Comparison of ENCODE assay signal across 30 cellular contexts in the genomic region with DNA sequence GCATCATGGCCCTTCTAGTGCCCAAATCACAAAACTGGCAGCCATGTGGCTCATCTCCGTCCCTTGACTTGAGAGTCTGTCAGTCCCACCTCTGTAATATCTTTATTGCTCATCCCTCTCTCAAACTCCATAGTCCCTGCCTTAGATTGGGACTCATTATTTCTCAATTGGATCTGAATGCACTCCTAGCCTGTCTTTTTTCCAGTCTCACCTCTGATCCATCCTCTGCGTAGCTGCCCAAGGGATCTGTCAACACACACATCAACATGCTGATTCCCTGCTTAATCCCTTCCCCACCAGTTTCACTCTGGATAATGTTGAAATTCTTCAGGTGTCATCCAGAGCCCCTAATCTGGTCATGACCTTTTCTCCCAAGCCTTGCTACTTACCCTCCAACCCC.
"Had no signal": no experiment of that assay in that cellular context is flagged by ENCODE, and none has a peak within 500 bp of the region (broad histone marks: within the 10 kb centered on the region; RNA-seq: fewer than 3 reads in every experiment).

No MANE protein-coding gene starts in this region.

- DNase-seq: activated CD4-positive, alpha-beta memory T cell treated with anti-CD3 and anti-CD28 coated beads for 36 hours; activated CD4-positive, alpha-beta T cell treated with anti-CD3 and anti-CD28 coated beads for 36 hours; activated CD4-positive, alpha-beta T cell treated with anti-CD3 and anti-CD28 coated beads, Interleukin-2, amount 10 ng/mL, durations not matched to agents 24 days and 14 days; activated CD4-positive, CD25-positive, alpha-beta regulatory T cell; activated CD4-positive, CD25-positive, alpha-beta regulatory T cell treated with anti-CD3 and anti-CD28 coated beads, Interleukin-2, amount 50 U/mL, for 72 hours; activated CD8-positive, alpha-beta memory T cell treated with anti-CD3 and anti-CD28 coated beads, Interleukin-2, amount 10 ng/mL, durations not matched to agents 7 days and 5 days; activated CD8-positive, alpha-beta memory T cell treated with anti-CD3 and anti-CD28 coated beads, Interleukin-2, amount 50 U/mL, for 4 hours; activated CD8-positive, alpha-beta T cell treated with anti-CD3 and anti-CD28 coated beads, Interleukin-2, amount 10 ng/mL, durations not matched to agents 7 days and 5 days; activated effector memory CD4-positive, alpha-beta T cell treated with anti-CD3 and anti-CD28 coated beads, Interleukin-2, amount 50 U/mL, for 16 hours; activated naive CD4-positive, alpha-beta T cell; activated naive CD4-positive, alpha-beta T cell treated with anti-CD3 and anti-CD28 coated beads, Interleukin-2, amount 10 ng/mL, durations not matched to agents 7 days and 5 days; activated naive CD8-positive, alpha-beta T cell treated with anti-CD3 and anti-CD28 coated beads, Interleukin-2, amount 10 ng/mL, durations not matched to agents 7 days and 5 days; activated T-cell treated with anti-CD3 and anti-CD28 coated beads, Interleukin-2, amount 50 U/mL, for 1 hour; activated T-cell treated with anti-CD3 and anti-CD28 coated beads, Interleukin-2, amount 50 U/mL, for 48 hours; central memory CD4-positive, alpha-beta T cell; cerebellar nuclear complex; colonic mucosa; effector memory CD4-positive, alpha-beta T cell; erythroblast; esophagus squamous epithelium; foreskin melanocyte; heart right ventricle; T-helper 1 cell; T-helper 17 cell; T1000 had no signal

- H3K9me3 ChIP-seq: ascending aorta, breast epithelium, colonic mucosa, esophagus squamous epithelium, gastroesophageal sphincter, heart right ventricle had no signal

- H3K4me1 ChIP-seq: ascending aorta, breast epithelium, colonic mucosa, esophagus squamous epithelium, gastroesophageal sphincter had no signal

- H3K27me3 ChIP-seq: ascending aorta, breast epithelium, cardiac muscle cell, colonic mucosa, esophagus squamous epithelium, gastroesophageal sphincter, heart right ventricle had no signal

- H3K27ac ChIP-seq: ascending aorta, breast epithelium, cardiac muscle cell, colonic mucosa, esophagus squamous epithelium, gastroesophageal sphincter, heart right ventricle had no signal

- H3K4me3 ChIP-seq: ascending aorta, breast epithelium, cardiac muscle cell, colonic mucosa, esophagus squamous epithelium, gastroesophageal sphincter, heart right ventricle had no signal

- H3K36me3 ChIP-seq: ascending aorta, breast epithelium, cardiac muscle cell, colonic mucosa had no signal

- ATAC-seq: activated CD4-positive, alpha-beta T cell treated with anti-CD3 and anti-CD28 coated beads for 36 hours; activated CD8-positive, alpha-beta memory T cell treated with anti-CD3 and anti-CD28 coated beads, Interleukin-2, amount 10 ng/mL, durations not matched to agents 7 days and 5 days; activated CD8-positive, alpha-beta T cell treated with anti-CD3 and anti-CD28 coated beads, Interleukin-2, amount 10 ng/mL, durations not matched to agents 7 days and 5 days; activated naive CD4-positive, alpha-beta T cell treated with anti-CD3 and anti-CD28 coated beads, Interleukin-2, amount 50 U/mL, for 72 hours; gastroesophageal sphincter; T-helper 17 cell had no signal
